In the genomic region with DNA sequence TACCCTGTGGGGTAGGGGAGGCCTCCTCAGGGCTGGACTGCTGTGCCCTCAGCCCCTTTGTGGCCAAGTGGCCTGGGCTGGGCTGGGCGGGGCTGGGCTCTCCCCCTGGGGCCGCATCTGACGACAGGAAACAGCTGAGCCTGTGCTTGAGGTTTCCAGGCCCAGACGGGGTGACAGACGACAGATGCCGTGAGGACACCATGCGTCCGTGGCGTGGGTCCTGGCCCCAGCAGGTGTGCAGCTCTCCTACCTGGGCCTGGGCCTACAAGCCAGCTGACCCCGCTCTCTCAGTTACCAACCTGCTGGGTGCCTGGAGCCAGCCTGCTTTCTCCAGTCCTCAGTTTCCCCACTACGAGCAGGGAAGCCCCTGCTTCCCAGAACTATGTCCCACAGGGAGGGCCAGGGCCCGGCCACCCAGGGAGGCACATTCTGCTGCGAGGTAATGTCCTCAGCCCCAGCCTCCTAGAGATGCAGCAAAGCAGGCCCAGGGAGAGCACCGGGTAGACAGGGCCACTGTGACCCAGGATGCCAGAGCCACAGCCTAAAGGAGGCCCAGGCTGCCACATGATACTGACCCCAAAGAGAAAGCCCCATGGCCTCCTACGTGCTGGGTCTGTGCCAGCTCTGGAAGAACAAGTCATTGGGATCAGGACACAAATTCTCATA, we compare ENCODE assay signal across 36 cellular contexts.
DNase-seq lines count a peak whose midpoint lies in the region; ATAC-seq, FAIRE-seq and TF ChIP-seq lines count a peak whose summit lies in the region.
"Had no signal": no experiment of that assay in that cellular context is flagged by ENCODE, and none has a peak within 500 bp of the region (broad histone marks: within the 10 kb centered on the region; RNA-seq: fewer than 3 reads in every experiment).

No MANE protein-coding gene starts in this region.

- H3K27me3 Mint-ChIP-seq in WTC11 (ENCODE audit: low read depth) (no peaks in the 10 kb centered on the region), nephron progenitor cell (ENCODE audit: low read depth, poor library complexity) (peaks cover 3% of the 10 kb centered on the region)
- H3K27me3 Mint-ChIP-seq: activated B cell treated with CpG ODN at 0.5 μM for 24 hours; activated CD8-positive, alpha-beta memory T cell treated with anti-CD3 and anti-CD28 coated beads, Interleukin-2, amount 10 ng/mL, durations not matched to agents 7 days and 5 days; stimulated activated naive CD8-positive, alpha-beta T cell treated with anti-CD3 and anti-CD28 coated beads, Interleukin-15, Interleukin-2, amounts not matched to agents 100 ng/mL and 50 ng/mL, for 24 hours had no signal

- no peak overlapping the region for H3K4me3 ChIP-seq in heart right ventricle
- H3K4me3 ChIP-seq in PC-3 (ENCODE audit: low read length), result no peak overlapping the region
- H3K4me3 ChIP-seq: adrenal gland, GM23338, lung, SJSA1, thoracic aorta, uterus had no signal

- POLR2A ChIA-PET in WTC11 (lab: Charles Lee), result interaction anchor here (0.6 kb wide), 1 partner anchor 269 kb away, joined by 4 read pairs; no protein-coding TSS in a partner anchor
- POLR2A ChIA-PET in PC-3 (lab: Charles Lee; ENCODE audit: unreplicated experiment), result no interaction called here

- H3K27me3 ChIP-seq in heart right ventricle (peaks cover 0 to 24% (median 9%) of the 10 kb centered on the region in 7 donors), PC-3 (ENCODE audit: low read length) (no peaks in the 10 kb centered on the region)
- H3K27me3 ChIP-seq: adrenal gland, brain microvascular endothelial cell, SJSA1, uterus had no signal

- H3K9ac ChIP-seq in PC-3 (ENCODE audit: low read length), result no peak overlapping the region

- DNase-seq in Right ventricle myocardium inferior (ENCODE audit: missing footprints), result peak; percentile 14
- DNase-seq in heart right ventricle, result no peak
- DNase-seq in WTC11 (ENCODE audit: low spot score), result peak; percentile 11
- DNase-seq in nephron progenitor cell, result no peak
- no peak for DNase-seq in SIG-M5 (lab: John Stamatoyannopoulos, UW)
- no peak for DNase-seq in PC-3
- no peak for DNase-seq in GM12891 (ENCODE audit: insufficient read length, low spot score)
- DNase-seq: ACHN; activated B cell treated with CpG ODN at 0.5 μM for 24 hours; activated CD8-positive, alpha-beta memory T cell treated with anti-CD3 and anti-CD28 coated beads, Interleukin-2, amount 10 ng/mL, durations not matched to agents 7 days and 5 days; activated naive CD4-positive, alpha-beta T cell treated with Interleukin-2 at 50 U/mL for 16 hours; adrenal gland; brain microvascular endothelial cell; CD8-positive, alpha-beta memory T cell; cerebellar nuclear complex; DMS 273 treated with DMSO at 0.1 percent for 48 hours; EL; foreskin melanocyte; HFFc6; kidney glomerular epithelial cell; NCI-H187; NCI-H510A treated with DMSO at 0.1 percent for 48 hours; right cardiac atrium; stimulated activated CD8-positive, alpha-beta memory T cell treated with anti-CD3 and anti-CD28 coated beads, Interleukin-4, amount 100 ng/mL, for 48 hours; T1000; uterus had no signal

- H2AFZ ChIP-seq in PC-3 (ENCODE audit: low read length), result no peak overlapping the region
- H2AFZ ChIP-seq: GM23338 had no signal

- no peaks in the 10 kb centered on the region for H3K79me2 ChIP-seq in PC-3 (ENCODE audit: low read length)

- no peaks in the 10 kb centered on the region for H3K9me2 ChIP-seq in PC-3 (replicated peaks; ENCODE audit: low read length)

- BruUV-seq in PC-3 (replicated peaks; lab: Mats Ljungman, UMichigan), result no TSS peak

- no peaks in the 10 kb centered on the region for H4K20me1 ChIP-seq in PC-3 (ENCODE audit: low read length)

- intact Hi-C loops in Right ventricle myocardium inferior (cut with DNase I) (no loop called here), heart right ventricle (cut with DNase I) (no loop called here), PC-3 (cut with micrococcal nuclease) (no loop called here)

- no peaks in the 10 kb centered on the region for H3F3A ChIP-seq in PC-3 (ENCODE audit: low read length, unreplicated experiment)

- TF ChIP-seq POLR2A in GM12891 (IDR thresholded peaks at IDR 0.05; ENCODE audit: low read depth, low read length), result no peak

- no peaks in the 10 kb centered on the region for H3K36me3 Mint-ChIP-seq in WTC11
- H3K36me3 Mint-ChIP-seq in nephron progenitor cell (ENCODE audit: low read depth), result peaks cover 11% of the 10 kb centered on the region
- H3K36me3 Mint-ChIP-seq: activated CD8-positive, alpha-beta memory T cell treated with anti-CD3 and anti-CD28 coated beads, Interleukin-2, amount 10 ng/mL, durations not matched to agents 7 days and 5 days; CD8-positive, alpha-beta memory T cell had no signal

- H3K4me2 ChIP-seq in PC-3 (ENCODE audit: low read length), result no peak overlapping the region
- H3K4me2 ChIP-seq: GM23338 had no signal

- H3K27ac ChIP-seq in heart right ventricle (no peak overlapping the region), PC-3 (ENCODE audit: low read length) (no peak overlapping the region)
- H3K27ac ChIP-seq: adrenal gland, brain microvascular endothelial cell, SJSA1, thoracic aorta, uterus had no signal

- no peak for FAIRE-seq in GM12891 (lab: Jason Lieb, UNC)
- FAIRE-seq: endometrium, GM18507, GM19239 had no signal

- TF ChIP-seq CTCF in heart right ventricle (IDR thresholded peaks at IDR 0.05), result no peak
- no peak for TF ChIP-seq CTCF in WTC11 (IDR thresholded peaks at IDR 0.05)
- TF ChIP-seq CTCF in nephron progenitor cell (IDR thresholded peaks at IDR 0.05), result no peak
- TF ChIP-seq CTCF in PC-3 (conservative IDR thresholded peaks at IDR 0.05; ENCODE audit: low read depth, low read length), result no peak

- H3K9me3 Mint-ChIP-seq in WTC11 (no peaks in the 10 kb centered on the region), nephron progenitor cell (no peaks in the 10 kb centered on the region)
- H3K9me3 Mint-ChIP-seq: activated B cell treated with CpG ODN at 0.5 μM for 24 hours; CD8-positive, alpha-beta memory T cell; GM23338; HFFc6; stimulated activated naive CD8-positive, alpha-beta T cell treated with anti-CD3 and anti-CD28 coated beads, Interleukin-15, Interleukin-2, amounts not matched to agents 100 ng/mL and 50 ng/mL, for 24 hours had no signal

- H3K27ac Mint-ChIP-seq in WTC11 (no peak overlapping the region), nephron progenitor cell (peak overlapping the region; percentile 72)
- H3K27ac Mint-ChIP-seq: activated B cell treated with CpG ODN at 0.5 μM for 24 hours; activated CD8-positive, alpha-beta memory T cell treated with anti-CD3 and anti-CD28 coated beads, Interleukin-2, amount 10 ng/mL, durations not matched to agents 7 days and 5 days; B cell; CD8-positive, alpha-beta memory T cell; GM23338; HFFc6; stimulated activated naive CD8-positive, alpha-beta T cell treated with anti-CD3 and anti-CD28 coated beads, Interleukin-15, Interleukin-2, amounts not matched to agents 100 ng/mL and 50 ng/mL, for 24 hours had no signal

- CTCF ChIA-PET in WTC11 (lab: Charles Lee), result interaction anchor here (1.1 kb wide), 1 partner anchor 13 kb away, joined by 6 read pairs; no protein-coding TSS in a partner anchor
- CTCF ChIA-PET in PC-3 (lab: Charles Lee), result no interaction called here

- 64 to 71% methylated on average over 15 of the region's 15 CpGs for WGBS in heart right ventricle, 2 donors

- H3K9me3 ChIP-seq in heart right ventricle, result no peaks in the 10 kb centered on the region
- no peaks in the 10 kb centered on the region for H3K9me3 ChIP-seq in PC-3 (ENCODE audit: low read length)
- H3K9me3 ChIP-seq: adrenal gland, SJSA1, thoracic aorta, uterus had no signal

- H3K4me1 Mint-ChIP-seq in WTC11 (no peaks in the 10 kb centered on the region), nephron progenitor cell (peaks cover 58% of the 10 kb centered on the region)
- H3K4me1 Mint-ChIP-seq: activated B cell treated with CpG ODN at 0.5 μM for 24 hours; CD8-positive, alpha-beta memory T cell; GM23338 had no signal

- H3K4me1 ChIP-seq in heart right ventricle (peaks cover 0 to 6% (median 0%) of the 10 kb centered on the region in 9 donors), PC-3 (ENCODE audit: insufficient read depth, low read length) (no peaks in the 10 kb centered on the region)
- H3K4me1 ChIP-seq: adrenal gland, uterus had no signal

- no peak for ATAC-seq in Right ventricle myocardium inferior
- no peak for ATAC-seq in heart right ventricle
- no peak for ATAC-seq in WTC11
- ATAC-seq in PC-3, result no peak
- no peak for ATAC-seq in GM21526 (IDR thresholded peaks at IDR 0.05; ENCODE audit: low FRiP score, unreplicated experiment)
- ATAC-seq: activated CD8-positive, alpha-beta memory T cell treated with anti-CD3 and anti-CD28 coated beads, Interleukin-2, amount 10 ng/mL, durations not matched to agents 7 days and 5 days; GM23338; right cardiac atrium had no signal

- no peaks in the 10 kb centered on the region for H3K36me3 ChIP-seq in heart right ventricle
- no peaks in the 10 kb centered on the region for H3K36me3 ChIP-seq in PC-3 (ENCODE audit: low read depth, low read length)
- H3K36me3 ChIP-seq: adrenal gland, brain microvascular endothelial cell, SJSA1, thoracic aorta, uterus had no signal

- no peak overlapping the region for H3K4me3 Mint-ChIP-seq in WTC11
- peak overlapping the region; percentile 18 for H3K4me3 Mint-ChIP-seq in nephron progenitor cell
- H3K4me3 Mint-ChIP-seq: activated B cell treated with CpG ODN at 0.5 μM for 24 hours; activated CD8-positive, alpha-beta memory T cell treated with anti-CD3 and anti-CD28 coated beads, Interleukin-2, amount 10 ng/mL, durations not matched to agents 7 days and 5 days; B cell; GM23338; HFFc6; stimulated activated naive CD8-positive, alpha-beta T cell treated with anti-CD3 and anti-CD28 coated beads, Interleukin-15, Interleukin-2, amounts not matched to agents 100 ng/mL and 50 ng/mL, for 24 hours had no signal

TF ChIP-seq in WTC11, 78 proteins besides CTCF, POLR2A, EP300 and RAD21 (continues in another document):
- no peak for TF ChIP-seq RORB (CRISPR knock-in tag; IDR thresholded peaks at IDR 0.05)
- TF ChIP-seq, protein P1, sequence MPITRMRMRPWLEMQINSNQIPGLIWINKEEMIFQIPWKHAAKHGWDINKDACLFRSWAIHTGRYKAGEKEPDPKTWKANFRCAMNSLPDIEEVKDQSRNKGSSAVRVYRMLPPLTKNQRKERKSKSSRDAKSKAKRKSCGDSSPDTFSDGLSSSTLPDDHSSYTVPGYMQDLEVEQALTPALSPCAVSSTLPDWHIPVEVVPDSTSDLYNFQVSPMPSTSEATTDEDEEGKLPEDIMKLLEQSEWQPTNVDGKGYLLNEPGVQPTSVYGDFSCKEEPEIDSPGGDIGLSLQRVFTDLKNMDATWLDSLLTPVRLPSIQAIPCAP (CRISPR knock-in tag; IDR thresholded peaks at IDR 0.05), result no peak

TF ChIP-seq in GM12891, 5 proteins besides CTCF, POLR2A, EP300 and RAD21:
- TF ChIP-seq PAX5 (IDR thresholded peaks at IDR 0.05; ENCODE audit: insufficient read depth, low read length, severe bottlenecking) (no peak), TAF1 (IDR thresholded peaks at IDR 0.05; ENCODE audit: low read depth, low read length) (no peak), POU2F2 (IDR thresholded peaks at IDR 0.05; ENCODE audit: low read depth, low read length) (no peak), POLR2AphosphoS5 (IDR thresholded peaks at IDR 0.05; ENCODE audit: low read depth, low read length) (no peak), SPI1 (IDR thresholded peaks at IDR 0.05; ENCODE audit: low read depth, low read length) (no peak)

Comparison
In these comparisons a context has a peak if more than half of its experiments do, and no peak if none do; other contexts are left out.
1. DNase-seq: peak in Right ventricle myocardium inferior (single experiment) and WTC11 (single experiment); none in heart right ventricle (0 of 2), nephron progenitor cell (single experiment), SIG-M5 (single experiment), PC-3 (single experiment) and GM12891 (single experiment).